In the genomic region with DNA sequence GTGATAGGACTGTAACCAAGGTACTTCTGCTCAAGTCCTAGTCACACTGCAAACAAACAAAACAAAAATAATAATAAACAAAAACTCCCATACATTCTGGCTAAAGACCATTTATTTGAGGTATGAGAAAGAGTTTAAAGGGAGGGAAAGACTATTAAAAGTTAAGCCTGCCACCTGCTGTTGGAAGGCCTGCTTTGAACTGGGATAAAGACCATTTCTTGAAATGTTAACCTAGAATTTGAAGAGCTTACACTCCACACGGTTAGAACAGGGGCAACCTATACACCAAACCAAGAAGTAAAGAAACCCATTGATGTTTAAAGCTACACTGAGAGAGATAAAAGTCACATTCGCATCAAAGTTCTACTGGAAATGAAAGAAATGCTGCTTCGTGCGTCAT, we compare ENCODE assay signal across 10 cellular contexts.
DNase-seq lines count a peak whose midpoint lies in the region; ATAC-seq, FAIRE-seq and TF ChIP-seq lines count a peak whose summit lies in the region.
"Had no signal": no experiment of that assay in that cellular context is flagged by ENCODE, and none has a peak within 500 bp of the region (broad histone marks: within the 10 kb centered on the region; RNA-seq: fewer than 3 reads in every experiment).

No MANE protein-coding gene starts in this region.

- H3K27me3 ChIP-seq in Loucy (ENCODE audit: insufficient read depth, low read length, poor library complexity, severe bottlenecking): no peaks in the 10 kb centered on the region
- H3K27me3 ChIP-seq: suprapubic skin had no signal

- H3K9ac ChIP-seq in Loucy (ENCODE audit: low read depth, low read length, poor library complexity, severe bottlenecking): peak overlapping the region; percentile 68

- peaks cover 35% of the 10 kb centered on the region; the same call in 1 of the 2 replicates for H3K36me3 ChIP-seq in Loucy (ENCODE audit: insufficient read depth, low read length)
- H3K36me3 ChIP-seq: suprapubic skin had no signal

- H3K4me2 ChIP-seq in Loucy (ENCODE audit: low read depth, low read length, poor library complexity, severe bottlenecking): peak overlapping the region; percentile 67

- peak overlapping the region; percentile 20 for H3K4me3 ChIP-seq in Loucy (ENCODE audit: low read length, poor library complexity, severe bottlenecking)
- H3K4me3 ChIP-seq in cardiac fibroblast (replicated peaks in 1 of 2; ENCODE audit: low read depth in 2 of 2, low read length in 2 of 2): no peak overlapping the region
- no peak overlapping the region for H3K4me3 ChIP-seq in retinal pigment epithelial cell (ENCODE audit: low read length)
- H3K4me3 ChIP-seq: suprapubic skin had no signal

- peaks cover 43% of the 10 kb centered on the region for H3K27me3 Mint-ChIP-seq in activated T-cell treated with anti-CD3 and anti-CD28 coated beads, Interleukin-2, amount 50 U/mL, for 24 hours

- DNase-seq in activated T-cell treated with anti-CD3 and anti-CD28 coated beads, Interleukin-2, amount 50 U/mL, for 24 hours: no peak
- no peak for DNase-seq in activated T-cell treated with anti-CD3 and anti-CD28 coated beads, Interleukin-2, amount 50 U/mL, for 48 hours
- peak; percentile 48 to 54 for DNase-seq in cardiac fibroblast (ENCODE audit: low read depth in 2 of 2)
- no peak for DNase-seq in retinal pigment epithelial cell (ENCODE audit: low read depth)
- no peak for DNase-seq in H54 (ENCODE audit: insufficient read length, low spot score)
- DNase-seq: activated T-cell treated with anti-CD3 and anti-CD28 coated beads, Interleukin-2, amount 50 U/mL, for 1 hour had no signal

- ATAC-seq in GM19395 (IDR thresholded peaks at IDR 0.05; ENCODE audit: unreplicated experiment) (no peak), HG02973 (IDR thresholded peaks at IDR 0.05; ENCODE audit: unreplicated experiment) (no peak)

- H2AFZ ChIP-seq in Loucy (ENCODE audit: low read length): no peak overlapping the region

- H3K9me3 Mint-ChIP-seq in activated T-cell treated with anti-CD3 and anti-CD28 coated beads, Interleukin-2, amount 50 U/mL, for 24 hours: no peaks in the 10 kb centered on the region

- H3K4me3 Mint-ChIP-seq in activated T-cell treated with anti-CD3 and anti-CD28 coated beads, Interleukin-2, amount 50 U/mL, for 24 hours: no peak overlapping the region

- H3K9me3 ChIP-seq in Loucy (ENCODE audit: insufficient read depth, low read depth, low read length): no peaks in the 10 kb centered on the region
- H3K9me3 ChIP-seq: suprapubic skin had no signal

- H3K79me2 ChIP-seq in Loucy (ENCODE audit: insufficient read depth, low read length): peaks cover 71% of the 10 kb centered on the region

- TF ChIP-seq CTCF in Loucy (conservative IDR thresholded peaks at IDR 0.05; ENCODE audit: low read length) (peak; percentile 51), cardiac fibroblast (IDR thresholded peaks at IDR 0.05; ENCODE audit: low read depth, low read length) (no peak), retinal pigment epithelial cell (conservative IDR thresholded peaks at IDR 0.05; ENCODE audit: low read depth, low read length) (peak; percentile 40)

- FAIRE-seq in H54 (lab: Jason Lieb, UNC): no peak

- peak overlapping the region; percentile 65 for H3K27ac Mint-ChIP-seq in activated T-cell treated with anti-CD3 and anti-CD28 coated beads, Interleukin-2, amount 50 U/mL, for 24 hours

- peaks cover 43% of the 10 kb centered on the region for H3K36me3 Mint-ChIP-seq in activated T-cell treated with anti-CD3 and anti-CD28 coated beads, Interleukin-2, amount 50 U/mL, for 24 hours (ENCODE audit: low read depth)

- peaks cover 23% of the 10 kb centered on the region for H3K4me1 Mint-ChIP-seq in activated T-cell treated with anti-CD3 and anti-CD28 coated beads, Interleukin-2, amount 50 U/mL, for 24 hours (ENCODE audit: low read depth)

- peaks cover 14% of the 10 kb centered on the region for H4K20me1 ChIP-seq in Loucy (ENCODE audit: insufficient read depth, low read length, poor library complexity, severe bottlenecking)

- H3K4me1 ChIP-seq in Loucy (ENCODE audit: insufficient read depth, low read length, poor library complexity, severe bottlenecking): peaks cover 65% of the 10 kb centered on the region

- TF ChIP-seq POLR2A in H54 (IDR thresholded peaks at IDR 0.05; ENCODE audit: low read depth, low read length): no peak

- H3F3A ChIP-seq in Loucy (ENCODE audit: low read depth): no peaks in the 10 kb centered on the region; the same call in 1 of the 2 replicates

- H3K9me2 ChIP-seq in Loucy (replicated peaks; ENCODE audit: low read depth, low read length): no peaks in the 10 kb centered on the region

Comparison
In these comparisons a context has a peak if more than half of its experiments do, and no peak if none do; other contexts are left out.
1. DNase-seq: peak in cardiac fibroblast (2 of 2); none in activated T-cell treated with anti-CD3 and anti-CD28 coated beads, Interleukin-2, amount 50 U/mL, for 24 hours (single experiment), activated T-cell treated with anti-CD3 and anti-CD28 coated beads, Interleukin-2, amount 50 U/mL, for 48 hours (0 of 2), retinal pigment epithelial cell (single experiment) and H54 (single experiment).